18 cellular contexts compared by ENCODE assay signal in the genomic region with DNA sequence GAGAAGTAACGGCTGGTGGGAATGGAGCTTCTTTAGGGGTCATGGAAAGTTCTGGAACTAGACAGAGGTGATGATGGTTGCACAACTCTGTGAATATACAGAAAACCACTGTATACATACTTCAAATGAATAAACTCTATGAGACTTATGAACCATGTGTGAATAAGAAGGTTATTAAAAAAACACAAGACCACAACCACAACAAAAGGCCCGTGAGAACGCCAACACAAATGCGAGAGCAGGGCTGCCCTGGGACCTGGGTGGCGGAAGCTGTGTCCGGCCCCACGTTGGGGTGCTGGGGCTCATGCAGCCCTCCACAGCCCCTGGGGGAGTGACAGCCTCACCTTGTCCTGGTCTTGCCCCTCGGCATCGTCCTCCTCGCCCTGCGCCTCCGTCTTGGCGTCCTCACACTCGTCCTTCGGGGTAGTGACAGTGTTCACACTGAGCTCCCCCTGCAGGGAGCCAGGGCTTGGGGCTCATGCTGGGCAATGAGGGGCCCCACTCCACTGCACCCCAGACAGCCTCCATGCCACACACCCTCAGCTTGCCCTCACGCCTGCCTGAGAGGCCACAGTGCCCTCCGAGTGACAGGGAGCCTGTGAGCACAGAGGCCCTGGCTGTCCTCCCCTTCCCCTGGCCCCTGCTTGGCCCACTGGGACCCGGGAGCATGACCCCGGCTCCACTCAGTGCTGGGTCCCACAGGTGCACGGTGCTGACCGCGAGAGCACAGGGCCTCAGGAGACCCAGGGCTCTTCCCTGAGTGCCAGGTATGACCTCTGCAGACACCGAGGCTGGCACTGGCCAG. TPM values are rescaled to one million over a fixed set of nuclear protein-coding genes. Genes with fewer than 3 reads are reported as not detected.
DNase-seq lines count a peak whose midpoint lies in the region; ATAC-seq, FAIRE-seq and TF ChIP-seq lines count a peak whose summit lies in the region.
"Had no signal": no experiment of that assay in that cellular context is flagged by ENCODE, and none has a peak within 500 bp of the region (broad histone marks: within the 10 kb centered on the region; RNA-seq: fewer than 3 reads in every experiment).

No MANE protein-coding gene starts in this region.

- FAIRE-seq in bronchial epithelial cell (lab: Jason Lieb, UNC): peak; percentile 62
- FAIRE-seq: RCC 7860 had no signal

- CTCF ChIA-PET in activated CD4-positive, alpha-beta memory T cell treated with anti-CD3 and anti-CD28 coated beads, Interleukin-2, amount 10 ng/mL, durations not matched to agents 7 days and 5 days (lab: Charles Lee): no interaction called here
- CTCF ChIA-PET in activated CD4-positive, alpha-beta memory T cell treated with anti-CD3 and anti-CD28 coated beads for 36 hours (lab: Charles Lee): interaction anchor here (0.6 to 1.4 kb wide), 2 partner anchors 93 to 115 kb away, joined by 6 to 10 read pairs; no protein-coding TSS in a partner anchor
- CTCF ChIA-PET in CD4-positive, alpha-beta T cell (lab: Charles Lee): no interaction called here

- DNase-seq in activated CD4-positive, alpha-beta memory T cell treated with anti-CD3 and anti-CD28 coated beads, Interleukin-2, amount 10 ng/mL, durations not matched to agents 7 days and 5 days: no peak
- no peak for DNase-seq in activated CD4-positive, alpha-beta memory T cell treated with anti-CD3 and anti-CD28 coated beads for 36 hours
- no peak for DNase-seq in CD4-positive, alpha-beta T cell
- DNase-seq in bronchial epithelial cell (ENCODE audit: low read depth) (no peak), left lung (no peak)
- DNase-seq: 8988T; activated effector memory CD4-positive, alpha-beta T cell treated with Interleukin-2 at 50 U/mL for 16 hours; colonic mucosa; GOT3; head of caudate nucleus; lower lobe of right lung; NCI-H1092 treated with DMSO at 0.1 percent for 48 hours; NCI-H2081; NCI-H446 treated with DMSO at 0.1 percent for 48 hours; retina; uterus had no signal

- H3K36me3 Mint-ChIP-seq in activated CD4-positive, alpha-beta memory T cell treated with anti-CD3 and anti-CD28 coated beads, Interleukin-2, amount 10 ng/mL, durations not matched to agents 7 days and 5 days (ENCODE audit: low read depth): peaks cover 52% of the 10 kb centered on the region
- H3K36me3 Mint-ChIP-seq in activated CD4-positive, alpha-beta memory T cell treated with anti-CD3 and anti-CD28 coated beads for 36 hours: peaks cover 29% of the 10 kb centered on the region
- peaks cover 57% of the 10 kb centered on the region for H3K36me3 Mint-ChIP-seq in CD4-positive, alpha-beta T cell (ENCODE audit: low read depth)

- H3K36me3 ChIP-seq in bronchial epithelial cell (ENCODE audit: control insufficient read depth, insufficient read depth, low read length) (peaks cover 67% of the 10 kb centered on the region), left lung (peaks cover 0 to 100% of the 10 kb centered on the region in 2 donors)
- H3K36me3 ChIP-seq: uterus had no signal

- no peaks in the 10 kb centered on the region for H3K27me3 ChIP-seq in CD4-positive, alpha-beta T cell (ENCODE audit: control insufficient read depth, insufficient read depth, low read length)
- H3K27me3 ChIP-seq in bronchial epithelial cell (ENCODE audit: control insufficient read depth, insufficient read depth, low read length) (no peaks in the 10 kb centered on the region), left lung (no peaks in the 10 kb centered on the region)
- H3K27me3 ChIP-seq: colonic mucosa, uterus had no signal

- no peak overlapping the region for H3K4me3 Mint-ChIP-seq in activated CD4-positive, alpha-beta memory T cell treated with anti-CD3 and anti-CD28 coated beads, Interleukin-2, amount 10 ng/mL, durations not matched to agents 7 days and 5 days
- no peak overlapping the region for H3K4me3 Mint-ChIP-seq in activated CD4-positive, alpha-beta memory T cell treated with anti-CD3 and anti-CD28 coated beads for 36 hours
- no peak overlapping the region for H3K4me3 Mint-ChIP-seq in CD4-positive, alpha-beta T cell

- no peaks in the 10 kb centered on the region for H3K9me3 Mint-ChIP-seq in activated CD4-positive, alpha-beta memory T cell treated with anti-CD3 and anti-CD28 coated beads, Interleukin-2, amount 10 ng/mL, durations not matched to agents 7 days and 5 days
- H3K9me3 Mint-ChIP-seq in activated CD4-positive, alpha-beta memory T cell treated with anti-CD3 and anti-CD28 coated beads for 36 hours: no peaks in the 10 kb centered on the region
- H3K9me3 Mint-ChIP-seq in CD4-positive, alpha-beta T cell: no peaks in the 10 kb centered on the region

- no peaks in the 10 kb centered on the region for H3K9me3 ChIP-seq in CD4-positive, alpha-beta T cell (ENCODE audit: control insufficient read depth, low read length)
- H3K9me3 ChIP-seq in left lung: no peaks in the 10 kb centered on the region
- H3K9me3 ChIP-seq: colonic mucosa, lower lobe of right lung, uterus had no signal

- POLR2A ChIA-PET in activated CD4-positive, alpha-beta memory T cell treated with anti-CD3 and anti-CD28 coated beads, Interleukin-2, amount 10 ng/mL, durations not matched to agents 7 days and 5 days (lab: Charles Lee): interaction anchor here (1.2 to 1.3 kb wide), 3 partner anchors 30 to 364 kb away, joined by 3 read pairs; partner anchors contain the start of gene GADD45B
- POLR2A ChIA-PET in activated CD4-positive, alpha-beta memory T cell treated with anti-CD3 and anti-CD28 coated beads for 36 hours (lab: Charles Lee): no interaction called here
- POLR2A ChIA-PET in CD4-positive, alpha-beta T cell (lab: Charles Lee): no interaction called here

- intact Hi-C loops in activated CD4-positive, alpha-beta memory T cell treated with anti-CD3 and anti-CD28 coated beads for 36 hours (cut with micrococcal nuclease): no loop called here
- intact Hi-C loops in CD4-positive, alpha-beta T cell (cut with DNase I, micrococcal nuclease): no loop called here
- intact Hi-C loops in left lung (cut with DNase I): no loop called here

- no peaks in the 10 kb centered on the region for H3K4me1 ChIP-seq in left lung
- H3K4me1 ChIP-seq: colonic mucosa, lower lobe of right lung, uterus had no signal

- no peaks in the 10 kb centered on the region for H3K4me1 Mint-ChIP-seq in activated CD4-positive, alpha-beta memory T cell treated with anti-CD3 and anti-CD28 coated beads, Interleukin-2, amount 10 ng/mL, durations not matched to agents 7 days and 5 days
- peaks cover 5% of the 10 kb centered on the region for H3K4me1 Mint-ChIP-seq in activated CD4-positive, alpha-beta memory T cell treated with anti-CD3 and anti-CD28 coated beads for 36 hours (ENCODE audit: low read depth)
- no peaks in the 10 kb centered on the region for H3K4me1 Mint-ChIP-seq in CD4-positive, alpha-beta T cell (ENCODE audit: low read depth)

- H3K27ac Mint-ChIP-seq in activated CD4-positive, alpha-beta memory T cell treated with anti-CD3 and anti-CD28 coated beads, Interleukin-2, amount 10 ng/mL, durations not matched to agents 7 days and 5 days: peak overlapping the region; percentile 11
- H3K27ac Mint-ChIP-seq in activated CD4-positive, alpha-beta memory T cell treated with anti-CD3 and anti-CD28 coated beads for 36 hours: no peak overlapping the region
- no peak overlapping the region for H3K27ac Mint-ChIP-seq in CD4-positive, alpha-beta T cell

- H3K27ac ChIP-seq in CD4-positive, alpha-beta T cell (ENCODE audit: low read depth, low read length): no peak overlapping the region
- H3K27ac ChIP-seq in left lung: no peak overlapping the region
- H3K27ac ChIP-seq: colonic mucosa, lower lobe of right lung, uterus had no signal

- ATAC-seq in CD4-positive, alpha-beta T cell (ENCODE audit: poor library complexity): peak; percentile 14
- ATAC-seq in left lung (no peak), GM18511 (IDR thresholded peaks at IDR 0.05; ENCODE audit: unreplicated experiment) (no peak)
- ATAC-seq: lower lobe of right lung had no signal

- H3K4me3 ChIP-seq in bronchial epithelial cell (ENCODE audit: low read depth, low read length): no peak overlapping the region
- H3K4me3 ChIP-seq in left lung: no peak overlapping the region
- H3K4me3 ChIP-seq: colonic mucosa, lower lobe of right lung, uterus had no signal

- no peak for TF ChIP-seq CTCF in CD4-positive, alpha-beta T cell (IDR thresholded peaks at IDR 0.05)
- TF ChIP-seq CTCF in bronchial epithelial cell (IDR thresholded peaks at IDR 0.05; ENCODE audit: insufficient read depth, low read length, severe bottlenecking) (no peak), left lung (IDR thresholded peaks at IDR 0.05) (no peak)

- no peaks in the 10 kb centered on the region for H3K27me3 Mint-ChIP-seq in activated CD4-positive, alpha-beta memory T cell treated with anti-CD3 and anti-CD28 coated beads, Interleukin-2, amount 10 ng/mL, durations not matched to agents 7 days and 5 days
- H3K27me3 Mint-ChIP-seq in activated CD4-positive, alpha-beta memory T cell treated with anti-CD3 and anti-CD28 coated beads for 36 hours: no peaks in the 10 kb centered on the region
- H3K27me3 Mint-ChIP-seq in CD4-positive, alpha-beta T cell: no peaks in the 10 kb centered on the region

RNA-seq across cellular contexts. Expression of gene IZUMO4, which starts 16.0 kb away (rescaled TPM):
- total RNA-seq in activated CD4-positive, alpha-beta memory T cell treated with anti-CD3 and anti-CD28 coated beads, Interleukin-2, amount 10 ng/mL, durations not matched to agents 7 days and 5 days: 10 to 100 TPM; 10.3 to 10.5 TPM
- 10 to 100 TPM; 14.2 to 16.4 TPM for total RNA-seq in activated CD4-positive, alpha-beta memory T cell treated with anti-CD3 and anti-CD28 coated beads for 36 hours
- 10 to 100 TPM; 17.4 to 17.9 TPM for total RNA-seq in CD4-positive, alpha-beta T cell
- total RNA-seq in bronchial epithelial cell: 3.7 and 5.9 TPM in 2 replicates
- total RNA-seq in left lung: 1 to 10 TPM; 2.6 to 5.2 TPM

RNA-seq across cellular contexts. Expression of gene MOB3A, which starts 16.6 kb away (rescaled TPM):
- total RNA-seq in activated CD4-positive, alpha-beta memory T cell treated with anti-CD3 and anti-CD28 coated beads, Interleukin-2, amount 10 ng/mL, durations not matched to agents 7 days and 5 days: 100 to 1,000 TPM; 242 to 251 TPM
- total RNA-seq in activated CD4-positive, alpha-beta memory T cell treated with anti-CD3 and anti-CD28 coated beads for 36 hours: 100 to 1,000 TPM; 117 to 122 TPM
- 10 to 100 TPM; 96.4 to 97.3 TPM for total RNA-seq in CD4-positive, alpha-beta T cell
- 15.8 and 19.5 TPM in 2 replicates for total RNA-seq in bronchial epithelial cell
- 100 to 1,000 TPM in 1 of 2 donors, 10 to 100 TPM in 1; 59.1 to 105 TPM for total RNA-seq in left lung

RNA-seq across cellular contexts. Expression of gene AP3D1, which starts 38.6 kb away (rescaled TPM):
- total RNA-seq in activated CD4-positive, alpha-beta memory T cell treated with anti-CD3 and anti-CD28 coated beads, Interleukin-2, amount 10 ng/mL, durations not matched to agents 7 days and 5 days: 100 to 1,000 TPM; 104 to 105 TPM
- 10 to 100 TPM; 84.6 to 89.1 TPM for total RNA-seq in activated CD4-positive, alpha-beta memory T cell treated with anti-CD3 and anti-CD28 coated beads for 36 hours
- 10 to 100 TPM; 41.8 to 41.9 TPM for total RNA-seq in CD4-positive, alpha-beta T cell
- 72.1 and 78.3 TPM in 2 replicates for total RNA-seq in bronchial epithelial cell
- 100 to 1,000 TPM; 109 to 128 TPM for total RNA-seq in left lung

RNA-seq across cellular contexts. Expression of gene DOT1L, which starts 51.0 kb away (rescaled TPM):
- 10 to 100 TPM; 55.7 to 57.1 TPM for total RNA-seq in activated CD4-positive, alpha-beta memory T cell treated with anti-CD3 and anti-CD28 coated beads, Interleukin-2, amount 10 ng/mL, durations not matched to agents 7 days and 5 days
- total RNA-seq in activated CD4-positive, alpha-beta memory T cell treated with anti-CD3 and anti-CD28 coated beads for 36 hours: 10 to 100 TPM; 50.2 to 53.7 TPM
- 10 to 100 TPM; 20.9 to 24.8 TPM for total RNA-seq in CD4-positive, alpha-beta T cell
- total RNA-seq in bronchial epithelial cell (3.7 and 5.2 TPM in 2 replicates), left lung (10 to 100 TPM; 28.9 to 43.0 TPM)
